Comparison of ENCODE assay signal across 1 cellular context in genomic region chr1:186046437-186047233, GRCh38.
TF ChIP-seq lines count a peak whose summit lies in the region.

No MANE protein-coding gene starts in this region.

TF ChIP-seq in K562, 482 proteins besides CTCF, POLR2A, EP300 and RAD21 (continued from another document and continues in another):
- TF ChIP-seq HMBOX1 (IDR thresholded peaks at IDR 0.05) (peak; percentile 97), TAF9B (IDR thresholded peaks at IDR 0.05; ENCODE audit: partially characterized antibody) (no peak), NFE2 (IDR thresholded peaks at IDR 0.05; ENCODE audit: low read depth) (no peak; the same call in 1 of the 2 replicates), ARID4B (CRISPR knock-in tag; IDR thresholded peaks at IDR 0.05) (no peak), UBTF (IDR thresholded peaks at IDR 0.05; ENCODE audit: borderline replicate concordance in 1 of 2, low read depth in 2 of 2, low read length in 2 of 2) (no peak), THRB (CRISPR knock-in tag; conservative IDR thresholded peaks at IDR 0.05) (no peak), RNF219 (CRISPR knock-in tag; IDR thresholded peaks at IDR 0.05) (no peak), RBM25 (IDR thresholded peaks at IDR 0.05; ENCODE audit: low read depth, low read length, severe bottlenecking) (no peak), DDX20 (tag; IDR thresholded peaks at IDR 0.05; ENCODE audit: low read depth) (no peak), IRF9 (tag; IDR thresholded peaks at IDR 0.05) (no peak), NBN (IDR thresholded peaks at IDR 0.05; ENCODE audit: low read depth) (peak; percentile 46; the same call in 1 of the 2 replicates), TAF7 (tag; IDR thresholded peaks at IDR 0.05) (no peak), ZBTB17 (CRISPR knock-in tag; IDR thresholded peaks at IDR 0.05) (no peak), ATF1 (CRISPR knock-in tag; IDR thresholded peaks at IDR 0.05) (no peak), ATF1 (tag; IDR thresholded peaks at IDR 0.05) (no peak), TEAD1 (CRISPR knock-in tag; IDR thresholded peaks at IDR 0.05) (no peak), PPARD (CRISPR knock-in tag; IDR thresholded peaks at IDR 0.05) (no peak), E2F5 (CRISPR knock-in tag; IDR thresholded peaks at IDR 0.05) (no peak), ZNF707 (CRISPR knock-in tag; conservative IDR thresholded peaks at IDR 0.05) (no peak), FOSL1 (tag; conservative IDR thresholded peaks at IDR 0.05) (peak; percentile 72), DIDO1 (tag; IDR thresholded peaks at IDR 0.05; ENCODE audit: low read depth) (no peak), CXXC5 (CRISPR knock-in tag; IDR thresholded peaks at IDR 0.05) (peak; percentile 58; the same call in 1 of the 2 replicates), SMC3 (conservative IDR thresholded peaks at IDR 0.05; ENCODE audit: insufficient read depth, low read depth, low read length) (no peak), ZBTB43 (CRISPR knock-in tag; IDR thresholded peaks at IDR 0.05) (no peak), ZNF449 (CRISPR knock-in tag; IDR thresholded peaks at IDR 0.05) (no peak), EP400 (IDR thresholded peaks at IDR 0.05) (peak; percentile 24; the same call in 1 of the 2 replicates), ZNF274 (IDR thresholded peaks at IDR 0.05; ENCODE audit: borderline replicate concordance, low read depth, low read length) (no peak), CHAMP1 (IDR thresholded peaks at IDR 0.05) (peak; percentile 65; the same call in 1 of the 2 replicates), TAF1 (IDR thresholded peaks at IDR 0.05; ENCODE audit: control insufficient read depth, extremely low read depth, insufficient read depth, low read length, severe bottlenecking) (no peak), HNRNPUL1 (IDR thresholded peaks at IDR 0.05; ENCODE audit: low read length) (no peak), MCM2 (IDR thresholded peaks at IDR 0.05; ENCODE audit: low read depth) (no peak), KDM4B (IDR thresholded peaks at IDR 0.05; ENCODE audit: borderline replicate concordance in 2 of 2, low read depth in 1 of 2) (no peak), ZNF146 (CRISPR knock-in tag; IDR thresholded peaks at IDR 0.05; ENCODE audit: unreplicated experiment) (no peak), ZNF140 (CRISPR knock-in tag; IDR thresholded peaks at IDR 0.05) (no peak), SAFB (IDR thresholded peaks at IDR 0.05; ENCODE audit: borderline replicate concordance, low read depth, low read length) (no peak), ZNF644 (tag; IDR thresholded peaks at IDR 0.05; ENCODE audit: low read depth) (no peak), RFX7 (CRISPR knock-in tag; IDR thresholded peaks at IDR 0.05) (no peak), SETDB1 (IDR thresholded peaks at IDR 0.05; ENCODE audit: low read length) (no peak), ZNF507 (tag; conservative IDR thresholded peaks at IDR 0.05) (no peak), ZBTB7A (IDR thresholded peaks at IDR 0.05; ENCODE audit: borderline replicate concordance, control insufficient read depth, low read depth, low read length) (no peak), CBX5 (IDR thresholded peaks at IDR 0.05; ENCODE audit: borderline replicate concordance, low read depth) (no peak), ZFPM2 (CRISPR knock-in tag; IDR thresholded peaks at IDR 0.05) (no peak), ZBTB5 (IDR thresholded peaks at IDR 0.05) (no peak)
